8 cellular contexts compared by ENCODE assay signal in the genomic region with DNA sequence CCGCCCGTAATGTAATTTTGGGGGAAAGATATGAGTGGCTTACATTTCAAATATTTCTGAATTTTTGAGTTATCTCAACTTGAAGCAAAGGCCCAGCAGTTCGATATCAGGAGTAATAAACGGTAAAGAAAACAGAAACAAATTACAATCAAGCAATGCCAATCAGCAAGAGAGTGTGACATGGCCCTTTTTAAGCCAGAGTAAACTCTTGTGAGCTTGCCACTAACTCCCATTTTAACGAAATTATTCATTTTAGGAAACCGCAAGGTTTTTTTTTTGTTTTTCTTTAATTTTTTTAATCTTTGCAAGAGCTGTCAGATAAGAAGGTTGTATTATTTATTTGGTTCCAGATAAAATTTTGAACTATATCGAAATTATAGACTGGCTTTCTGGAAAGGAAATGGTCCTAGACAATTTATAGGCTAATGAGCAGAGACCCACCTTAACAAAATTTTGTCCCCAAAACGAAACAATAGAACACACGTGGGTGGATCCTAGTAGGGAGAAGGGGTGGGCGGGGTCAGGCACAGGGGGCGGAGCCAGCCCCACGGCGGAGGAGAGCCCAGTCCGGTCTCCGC. TPM values are rescaled to one million over a fixed set of nuclear protein-coding genes. Genes with fewer than 3 reads are reported as not detected.
DNase-seq lines count a peak whose midpoint lies in the region; ATAC-seq and TF ChIP-seq lines count a peak whose summit lies in the region.

No MANE protein-coding gene starts in this region.

- no peak for DNase-seq in CD14-positive monocyte (ENCODE audit: low spot score)
- peak; percentile 97 for DNase-seq in HPDE6-E6E7 (ENCODE audit: extremely low spot score)
- DNase-seq in activated CD8-positive, alpha-beta memory T cell treated with anti-CD3 and anti-CD28 coated beads for 24 hours: peak; percentile 30
- no peak for DNase-seq in fibroblast of pulmonary artery (ENCODE audit: low read depth)
- no peak for DNase-seq in skeletal muscle cell (ENCODE audit: low read depth)
- DNase-seq in RKO (ENCODE audit: low spot score): no peak
- DNase-seq in NCI-H2171 (lab: John Stamatoyannopoulos, UW): no peak

- peaks cover 0 to 3% (median 0%) of the 10 kb centered on the region in 7 donors for H3K9me3 Mint-ChIP-seq in CD14-positive monocyte

- intact Hi-C loops in CD14-positive monocyte (cut with micrococcal nuclease): loop anchor here in 1 of 2 donors (2.0 to 5.0 kb wide), 3 partner anchors 26 to 150 kb away; partner anchors contain the start of genes AK6, CCNB1, RAD17 and TAF9

- H3K4me3 ChIP-seq in fibroblast of pulmonary artery (replicated peaks; ENCODE audit: low read depth, low read length) (peak overlapping the region; percentile 99), skeletal muscle cell (ENCODE audit: low read depth, low read length) (peak overlapping the region; percentile 99)

- ATAC-seq in HG02610 (IDR thresholded peaks at IDR 0.05; ENCODE audit: unreplicated experiment): no peak

- peak overlapping the region; percentile 98 to 99 (median 98) for H3K27ac Mint-ChIP-seq in CD14-positive monocyte

- H3K36me3 Mint-ChIP-seq in CD14-positive monocyte: peaks cover 7 to 17% of the 10 kb centered on the region in 2 donors

- no peak for TF ChIP-seq CTCF in CD14-positive monocyte (IDR thresholded peaks at IDR 0.05)
- TF ChIP-seq CTCF in fibroblast of pulmonary artery (IDR thresholded peaks at IDR 0.05; ENCODE audit: low read length, missing control alignments): no peak

- H3K4me1 Mint-ChIP-seq in CD14-positive monocyte: peaks cover 11% of the 10 kb centered on the region

- peak overlapping the region; percentile 98 to 100 for H3K4me3 Mint-ChIP-seq in CD14-positive monocyte

- H3K27me3 Mint-ChIP-seq in CD14-positive monocyte (ENCODE audit: low read depth in 3 of 3): peaks cover 0 to 3% (median 0%) of the 10 kb centered on the region in 3 donors

RNA-seq across cellular contexts. Expression of gene CDK7, which starts 17.4 kb away (rescaled TPM):
- 10 to 100 TPM; 14.4 to 20.4 TPM for polyA plus RNA-seq in CD14-positive monocyte

RNA-seq across cellular contexts. Expression of gene CENPH, which starts 27.9 kb away (rescaled TPM):
- under 1 TPM; 0.57 to 0.61 TPM for polyA plus RNA-seq in CD14-positive monocyte

RNA-seq across cellular contexts. Expression of gene CCNB1, which starts 50.3 kb away (rescaled TPM):
- 1 to 10 TPM; 1.6 to 2.6 TPM for polyA plus RNA-seq in CD14-positive monocyte

Comparison
In these comparisons a context has a peak if more than half of its experiments do, and no peak if none do; other contexts are left out.
1. DNase-seq: peak in HPDE6-E6E7 (single experiment) and activated CD8-positive, alpha-beta memory T cell treated with anti-CD3 and anti-CD28 coated beads for 24 hours (single experiment); none in CD14-positive monocyte (single experiment), fibroblast of pulmonary artery (single experiment), skeletal muscle cell (single experiment), RKO (single experiment) and NCI-H2171 (single experiment).